8 cellular contexts compared by ENCODE assay signal in the genomic region with DNA sequence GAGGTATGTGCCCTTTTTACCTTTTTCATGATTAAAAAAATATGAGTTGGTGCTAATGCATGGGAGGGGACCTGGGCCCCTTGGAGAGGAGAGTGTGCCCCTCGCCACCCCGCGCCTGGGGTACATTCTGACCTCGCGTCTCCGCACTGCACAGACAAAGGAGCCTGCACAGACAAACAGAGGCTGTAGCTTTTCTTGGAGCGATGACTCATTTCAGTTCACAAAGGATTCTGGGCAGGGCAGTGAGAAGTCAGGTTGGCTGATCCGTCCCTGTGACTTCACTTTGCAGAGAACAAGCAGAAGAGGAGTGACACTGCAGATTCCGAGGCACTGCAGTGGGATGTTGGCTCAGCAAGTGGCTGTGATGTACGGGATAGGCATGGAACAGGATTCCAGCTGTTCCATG.
A peak's percentile ranks its signal among the peaks of the same experiment; 100 is the strongest.
DNase-seq lines count a peak whose midpoint lies in the region; ATAC-seq, FAIRE-seq and TF ChIP-seq lines count a peak whose summit lies in the region.

No MANE protein-coding gene starts in this region.

- whole genome bisulfite sequencing in mammary epithelial cell (ENCODE audit: low coverage, missing lambda C conversion rate), result 1% methylated on average over 8 of the region's 10 CpGs

- H3K4me3 ChIP-seq in mammary epithelial cell (replicated peaks in 1 of 3; ENCODE audit: insufficient read depth in 1 of 3, low read depth in 2 of 3, low read length in 3 of 3) (peak overlapping the region; percentile 31 to 44 (median 38)), iPS-20b (ENCODE audit: low read length) (peak overlapping the region; percentile 67), skin epidermis (peak overlapping the region in 6 of 7 experiments; percentile 6 to 32 (median 15))

- dilution Hi-C loops in mammary epithelial cell (cut with HindIII; ENCODE audit: low sequenced_read_pairs), result no loop called here

- intact Hi-C loops in mammary epithelial cell (cut with micrococcal nuclease), result loop anchor here (5.0 kb wide), 2 partner anchors 111 to 174 kb away; no protein-coding TSS in a partner anchor

- BruUV-seq in mammary epithelial cell (replicated peaks; lab: Mats Ljungman, UMichigan), result no TSS peak

- H3K9me3 ChIP-seq in mammary epithelial cell (replicated peaks; ENCODE audit: insufficient read depth, low read length) (no peaks in the 10 kb centered on the region), iPS-20b (ENCODE audit: insufficient read depth, low read depth, low read length) (no peaks in the 10 kb centered on the region)

- H3K4me1 ChIP-seq in mammary epithelial cell (ENCODE audit: insufficient read depth, low read length) (peaks cover 18% of the 10 kb centered on the region), iPS-20b (ENCODE audit: insufficient read depth, low read length) (peaks cover 28% of the 10 kb centered on the region; the same call in 1 of the 2 replicates)

- peak overlapping the region; percentile 63 for H3K9ac ChIP-seq in mammary epithelial cell (ENCODE audit: insufficient read depth, low read length)
- H3K9ac ChIP-seq in iPS-20b (ENCODE audit: low read depth, low read length), result peak overlapping the region; percentile 60; the same call in 1 of the 2 replicates

- no peak for FAIRE-seq in GM12891 (lab: Jason Lieb, UNC)

- H3K27me3 ChIP-seq in mammary epithelial cell (ENCODE audit: insufficient read depth, low read length), result no peaks in the 10 kb centered on the region
- peaks cover 28% of the 10 kb centered on the region for H3K27me3 ChIP-seq in iPS-20b (ENCODE audit: insufficient read depth, low read length)

- in situ Hi-C loops in mammary epithelial cell (cut with MboI; ENCODE audit: low sequenced_read_pairs in 2 of 2), result no loop called here

- no peak for ATAC-seq in GM18868 (IDR thresholded peaks at IDR 0.05; ENCODE audit: unreplicated experiment)

- no peak for TF ChIP-seq POLR2A in GM12891 (IDR thresholded peaks at IDR 0.05; ENCODE audit: low read depth, low read length)

- no peaks in the 10 kb centered on the region for H3K79me2 ChIP-seq in mammary epithelial cell (ENCODE audit: insufficient read depth, low read length)

- CTCF ChIA-PET in mammary epithelial cell (lab: Charles Lee; ENCODE audit: low non-redundant PET), result no interaction called here

- no peaks in the 10 kb centered on the region for H4K20me1 ChIP-seq in mammary epithelial cell (ENCODE audit: insufficient read depth, low read length)

- H2AFZ ChIP-seq in mammary epithelial cell (ENCODE audit: low read depth, low read length), result peak overlapping the region; percentile 78

- H3K4me2 ChIP-seq in mammary epithelial cell (ENCODE audit: insufficient read depth, low read depth, low read length), result peak overlapping the region; percentile 88

- peak; percentile 78 for DNase-seq in COLO829 (ENCODE audit: low spot score)
- DNase-seq in NCI-H1417 (lab: John Stamatoyannopoulos, UW), result peak in 2 of 3 experiments; percentile 80 to 88
- peak; percentile 86 for DNase-seq in mammary epithelial cell
- DNase-seq in DMS 273 (lab: John Stamatoyannopoulos, UW; ENCODE audit: unreplicated experiment), result no peak
- no peak for DNase-seq in GM12891 (ENCODE audit: insufficient read length, low spot score)

- no peak for TF ChIP-seq CTCF in mammary epithelial cell (conservative IDR thresholded peaks at IDR 0.05 in 1 of 2, IDR thresholded peaks at IDR 0.05 in 1 of 2; ENCODE audit: extremely low read depth in 1 of 2, insufficient read depth in 1 of 2, low read depth in 1 of 2, low read length in 2 of 2)

- no peaks in the 10 kb centered on the region for H3K36me3 ChIP-seq in mammary epithelial cell (ENCODE audit: insufficient read depth, low read length)
- H3K36me3 ChIP-seq in iPS-20b (ENCODE audit: insufficient read depth, low read depth, low read length), result no peaks in the 10 kb centered on the region

- H3K27ac ChIP-seq in mammary epithelial cell (ENCODE audit: insufficient read depth, low read depth, low read length) (peak overlapping the region; percentile 90), iPS-20b (ENCODE audit: low read length) (no peak overlapping the region), skin epidermis (peak overlapping the region in 19 of 21 experiments; percentile 18 to 82 (median 69))

TF ChIP-seq in GM12891, 5 proteins besides CTCF, POLR2A, EP300 and RAD21:
- TF ChIP-seq POU2F2 (IDR thresholded peaks at IDR 0.05; ENCODE audit: low read depth, low read length), result no peak
- TF ChIP-seq POLR2AphosphoS5 (IDR thresholded peaks at IDR 0.05; ENCODE audit: low read depth, low read length), result no peak
- TF ChIP-seq TAF1 (IDR thresholded peaks at IDR 0.05; ENCODE audit: low read depth, low read length), result no peak
- TF ChIP-seq PAX5 (IDR thresholded peaks at IDR 0.05; ENCODE audit: insufficient read depth, low read length, severe bottlenecking), result no peak
- no peak for TF ChIP-seq SPI1 (IDR thresholded peaks at IDR 0.05; ENCODE audit: low read depth, low read length)
TF ChIP-seq in GM12891: peak in this region for 0.

Comparison
In these comparisons a context has a peak if more than half of its experiments do, and no peak if none do; other contexts are left out.
1. DNase-seq: peak in COLO829 (single experiment), NCI-H1417 (2 of 3) and mammary epithelial cell (single experiment); none in DMS 273 (single experiment) and GM12891 (single experiment).
2. H3K4me3 ChIP-seq: peak in every context shown above with its lines; median percentile 67 in iPS-20b; 38 in mammary epithelial cell; 15 in skin epidermis.